2 cellular contexts compared by ENCODE assay signal in genomic region chr1:201349091-201349490, GRCh38.
TF ChIP-seq lines count a peak whose summit lies in the region.

No MANE protein-coding gene starts in this region.

TF ChIP-seq in GM23338, 12 proteins besides CTCF, POLR2A, EP300 and RAD21:
- TF ChIP-seq JUNB (IDR thresholded peaks at IDR 0.05; ENCODE audit: unreplicated experiment), result no peak
TF ChIP-seq in GM23338: peak in this region for 0.

TF ChIP-seq in H1, 55 proteins besides CTCF, POLR2A, EP300 and RAD21:
- TF ChIP-seq JUND (IDR thresholded peaks at IDR 0.05; ENCODE audit: low read length) (no peak), SIX5 (IDR thresholded peaks at IDR 0.05; ENCODE audit: low read depth, low read length) (no peak), GABPA (IDR thresholded peaks at IDR 0.05; ENCODE audit: borderline replicate concordance, insufficient read depth, low read length) (no peak), TBP (IDR thresholded peaks at IDR 0.05; ENCODE audit: low read depth, low read length) (no peak), KDM4A (IDR thresholded peaks at IDR 0.05; ENCODE audit: low read depth, low read length, severe bottlenecking) (no peak), CEBPB (IDR thresholded peaks at IDR 0.05; ENCODE audit: low read depth, low read length) (no peak), SP1 (IDR thresholded peaks at IDR 0.05; ENCODE audit: low read depth, low read length) (no peak)
